Comparison of ENCODE assay signal across 20 cellular contexts in genomic region chr21:46556802-46557201, GRCh38. TPM values are rescaled to one million over a fixed set of nuclear protein-coding genes. Genes with fewer than 3 reads are reported as not detected.
DNase-seq lines count a peak whose midpoint lies in the region; ATAC-seq, FAIRE-seq and TF ChIP-seq lines count a peak whose summit lies in the region.
"Had no signal": no experiment of that assay in that cellular context is flagged by ENCODE, and none has a peak within 500 bp of the region (broad histone marks: within the 10 kb centered on the region; RNA-seq: fewer than 3 reads in every experiment).

No MANE protein-coding gene starts in this region.

- H3K36me3 Mint-ChIP-seq in activated naive CD8-positive, alpha-beta T cell treated with anti-CD3 and anti-CD28 coated beads, Interleukin-2, amount 10 ng/mL, durations not matched to agents 7 days and 5 days, result peaks cover 32% of the 10 kb centered on the region
- peaks cover 38% of the 10 kb centered on the region for H3K36me3 Mint-ChIP-seq in activated naive CD8-positive, alpha-beta T cell treated with anti-CD3 and anti-CD28 coated beads for 36 hours

- H3K4me3 ChIP-seq in esophagus muscularis mucosa, result no peak overlapping the region
- H3K4me3 ChIP-seq: GM12878, SJSA1 had no signal

- no peak for ATAC-seq in activated naive CD8-positive, alpha-beta T cell treated with anti-CD3 and anti-CD28 coated beads, Interleukin-2, amount 10 ng/mL, durations not matched to agents 7 days and 5 days (ENCODE audit: low read depth)
- no peak for ATAC-seq in GM19467 (IDR thresholded peaks at IDR 0.05; ENCODE audit: unreplicated experiment)
- ATAC-seq: GM12878, HCT116, Panc1 had no signal

- H3K27me3 Mint-ChIP-seq in activated naive CD8-positive, alpha-beta T cell treated with anti-CD3 and anti-CD28 coated beads, Interleukin-2, amount 10 ng/mL, durations not matched to agents 7 days and 5 days, result no peaks in the 10 kb centered on the region
- H3K27me3 Mint-ChIP-seq in activated naive CD8-positive, alpha-beta T cell treated with anti-CD3 and anti-CD28 coated beads for 36 hours, result no peaks in the 10 kb centered on the region

- no peak for FAIRE-seq in D721Med (lab: Jason Lieb, UNC)
- FAIRE-seq: GM12878 had no signal

- peaks cover 0 to 8% (median 0%) of the 10 kb centered on the region in 4 donors for H3K4me1 ChIP-seq in esophagus muscularis mucosa
- H3K4me1 ChIP-seq: SJSA1 had no signal

- no peak overlapping the region for H3K27ac ChIP-seq in esophagus muscularis mucosa (replicated peaks in 1 of 4)
- H3K27ac ChIP-seq: SJSA1 had no signal

- DNase-seq in activated naive CD8-positive, alpha-beta T cell treated with anti-CD3 and anti-CD28 coated beads, Interleukin-2, amount 10 ng/mL, durations not matched to agents 7 days and 5 days, result no peak
- no peak for DNase-seq in activated naive CD8-positive, alpha-beta T cell treated with anti-CD3 and anti-CD28 coated beads for 36 hours
- peak; percentile 5 for DNase-seq in D721Med (ENCODE audit: insufficient read length, low spot score)
- DNase-seq in esophagus muscularis mucosa (ENCODE audit: extremely low spot score), result peak; percentile 21
- no peak for DNase-seq in kidney glomerular epithelial cell (lab: John Stamatoyannopoulos, UW)
- DNase-seq in activated gamma-delta T cell treated with Interleukin-2 at 50 U/mL for 16 hours, result no peak
- DNase-seq: DMS53, EL, GOT3, NCI-H1105 treated with DMSO at 0.1 percent for 48 hours, NCI-H1694, NCI-H2081 treated with DMSO at 0.1 percent for 48 hours, NCI-H446 treated with DMSO at 0.1 percent for 48 hours, NCI-H69 had no signal

- no peak for TF ChIP-seq EP300 in esophagus muscularis mucosa (IDR thresholded peaks at IDR 0.05)

- H3K36me3 ChIP-seq in esophagus muscularis mucosa, result peaks cover 49 to 100% (median 86%) of the 10 kb centered on the region in 4 donors

- peak overlapping the region; percentile 42 for H3K27ac Mint-ChIP-seq in activated naive CD8-positive, alpha-beta T cell treated with anti-CD3 and anti-CD28 coated beads, Interleukin-2, amount 10 ng/mL, durations not matched to agents 7 days and 5 days
- H3K27ac Mint-ChIP-seq in activated naive CD8-positive, alpha-beta T cell treated with anti-CD3 and anti-CD28 coated beads for 36 hours, result no peak overlapping the region

- H3K4me1 Mint-ChIP-seq in activated naive CD8-positive, alpha-beta T cell treated with anti-CD3 and anti-CD28 coated beads, Interleukin-2, amount 10 ng/mL, durations not matched to agents 7 days and 5 days, result peaks cover 50% of the 10 kb centered on the region
- peaks cover 70% of the 10 kb centered on the region for H3K4me1 Mint-ChIP-seq in activated naive CD8-positive, alpha-beta T cell treated with anti-CD3 and anti-CD28 coated beads for 36 hours

- no peak for TF ChIP-seq POLR2A in esophagus muscularis mucosa (IDR thresholded peaks at IDR 0.05; ENCODE audit: low read depth)

- POLR2A ChIA-PET in activated naive CD8-positive, alpha-beta T cell treated with anti-CD3 and anti-CD28 coated beads, Interleukin-2, amount 10 ng/mL, durations not matched to agents 7 days and 5 days (lab: Charles Lee), result interaction anchor here (0.7 kb wide), 1 partner anchor 73 kb away, joined by 3 read pairs; no protein-coding TSS in a partner anchor

- no peaks in the 10 kb centered on the region for H3K27me3 ChIP-seq in esophagus muscularis mucosa
- H3K27me3 ChIP-seq: SJSA1 had no signal

- TF ChIP-seq CTCF in D721Med (IDR thresholded peaks at IDR 0.05; ENCODE audit: insufficient read depth, missing control alignments), result no peak
- no peak for TF ChIP-seq CTCF in esophagus muscularis mucosa (IDR thresholded peaks at IDR 0.05)

- H3K9me3 Mint-ChIP-seq in activated naive CD8-positive, alpha-beta T cell treated with anti-CD3 and anti-CD28 coated beads, Interleukin-2, amount 10 ng/mL, durations not matched to agents 7 days and 5 days, result no peaks in the 10 kb centered on the region
- no peaks in the 10 kb centered on the region for H3K9me3 Mint-ChIP-seq in activated naive CD8-positive, alpha-beta T cell treated with anti-CD3 and anti-CD28 coated beads for 36 hours
- H3K9me3 Mint-ChIP-seq: CD14-positive monocyte had no signal

- no peaks in the 10 kb centered on the region for H3K9me3 ChIP-seq in esophagus muscularis mucosa
- H3K9me3 ChIP-seq: SJSA1 had no signal

- intact Hi-C loops in esophagus muscularis mucosa (cut with DNase I), result no loop called here

- WGBS in esophagus muscularis mucosa, result 96% methylated on average over 13 of the region's 13 CpGs

- no peak overlapping the region for H3K4me3 Mint-ChIP-seq in activated naive CD8-positive, alpha-beta T cell treated with anti-CD3 and anti-CD28 coated beads, Interleukin-2, amount 10 ng/mL, durations not matched to agents 7 days and 5 days
- H3K4me3 Mint-ChIP-seq in activated naive CD8-positive, alpha-beta T cell treated with anti-CD3 and anti-CD28 coated beads for 36 hours, result no peak overlapping the region
- H3K4me3 Mint-ChIP-seq: CD14-positive monocyte had no signal

RNA-seq across cellular contexts. Expression of gene S100B, which starts 48.1 kb away (rescaled TPM):
- total RNA-seq in activated naive CD8-positive, alpha-beta T cell treated with anti-CD3 and anti-CD28 coated beads, Interleukin-2, amount 10 ng/mL, durations not matched to agents 7 days and 5 days, result 10 to 100 TPM; 15.8 to 16.3 TPM
- total RNA-seq in activated naive CD8-positive, alpha-beta T cell treated with anti-CD3 and anti-CD28 coated beads for 36 hours, result 10 to 100 TPM in 1 of 2 experiments, 1 to 10 TPM in 1; 8.7 to 10.5 TPM
- total RNA-seq in esophagus muscularis mucosa, result 10 to 100 TPM; 16.0 to 38.2 (median 30.7) TPM
- total RNA-seq: SJSA1 had no signal

Comparison
In these comparisons a context has a peak if more than half of its experiments do, and no peak if none do; other contexts are left out.
1. DNase-seq: peak in D721Med (single experiment) and esophagus muscularis mucosa (single experiment); none in activated naive CD8-positive, alpha-beta T cell treated with anti-CD3 and anti-CD28 coated beads, Interleukin-2, amount 10 ng/mL, durations not matched to agents 7 days and 5 days (single experiment), activated naive CD8-positive, alpha-beta T cell treated with anti-CD3 and anti-CD28 coated beads for 36 hours (single experiment), kidney glomerular epithelial cell (single experiment) and activated gamma-delta T cell treated with Interleukin-2 at 50 U/mL for 16 hours (single experiment).